Comparison of ENCODE assay signal across 8 cellular contexts in the genomic region with DNA sequence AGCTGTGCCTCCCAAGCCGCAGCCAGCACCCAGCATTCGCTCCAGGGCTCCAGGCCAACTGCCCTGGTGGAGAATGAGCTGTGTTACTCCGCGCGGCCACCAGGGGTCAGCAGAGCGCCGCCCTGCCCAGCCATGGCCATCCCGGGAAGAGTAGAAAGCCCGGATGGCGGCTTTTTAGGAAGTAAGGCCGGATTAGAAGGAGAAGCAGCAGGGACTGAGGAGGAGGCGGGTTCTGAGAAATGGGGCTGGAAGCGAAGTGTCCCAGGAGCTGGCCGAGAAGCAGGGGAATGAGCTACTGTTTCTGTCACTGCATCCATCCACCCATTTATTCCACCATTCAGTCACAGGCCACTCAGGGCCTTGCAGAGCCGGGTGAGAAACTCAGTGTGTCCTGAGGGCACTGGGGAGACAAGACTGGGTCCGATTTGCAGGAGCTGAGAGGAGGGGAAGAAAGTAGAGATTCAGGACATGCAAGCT. TPM values are rescaled to one million over a fixed set of nuclear protein-coding genes. Genes with fewer than 3 reads are reported as not detected.
DNase-seq lines count a peak whose midpoint lies in the region; ATAC-seq, FAIRE-seq and TF ChIP-seq lines count a peak whose summit lies in the region.

No MANE protein-coding gene starts in this region.

- peak overlapping the region; percentile 22 for H4K91ac ChIP-seq in H1 (replicated peaks; ENCODE audit: insufficient read length, low read length)

- no peak overlapping the region for H4K5ac ChIP-seq in H1 (ENCODE audit: insufficient read length, low read depth, low read length)

- no peaks in the 10 kb centered on the region for H3K23me2 ChIP-seq in H1 (ENCODE audit: low read depth, low read length)

- TF ChIP-seq EP300 in H1 (IDR thresholded peaks at IDR 0.05; ENCODE audit: borderline replicate concordance in 1 of 2, low read depth in 2 of 2, low read length in 2 of 2), result no peak; a peak in 1 of 3 replicates

- FAIRE-seq in H1 (lab: Jason Lieb, UNC), result peak; percentile 13

- H3K27ac ChIP-seq in C4-2B, result peak overlapping the region; percentile 41
- H3K27ac ChIP-seq in H1 (ENCODE audit: low read depth, low read length), result no peak overlapping the region

- no peak overlapping the region; a peak in 1 of 7 replicates for H3K9ac ChIP-seq in H1 (replicated peaks in 1 of 4; ENCODE audit: extremely low read depth in 1 of 4, low read depth in 3 of 4, low read length in 3 of 4)

- peak; percentile 90 for TF ChIP-seq CTCF in C4-2B (conservative IDR thresholded peaks at IDR 0.05)
- peak; percentile 92 to 98 (median 95) for TF ChIP-seq CTCF in H1 (IDR thresholded peaks at IDR 0.05; ENCODE audit: control extremely low read depth in 1 of 3, insufficient read depth in 1 of 3, low read depth in 1 of 3, low read length in 3 of 3)

- no peaks in the 10 kb centered on the region for H3K36me3 ChIP-seq in H1 (ENCODE audit: control insufficient read depth in 2 of 4, insufficient read depth in 4 of 4, low read length in 3 of 4)

- no peak overlapping the region for H4K8ac ChIP-seq in H1 (ENCODE audit: extremely low read depth, insufficient read depth, low read length)

- H3K79me2 ChIP-seq in H1 (ENCODE audit: control insufficient read depth in 1 of 2, insufficient read depth in 2 of 2, low read length in 2 of 2), result no peaks in the 10 kb centered on the region

- 0 out of 2 replicates have a peak overlapping the region, but pooled peaks have one; percentile 46 for H2BK5ac ChIP-seq in H1 (ENCODE audit: low read depth, low read length)

- DNase-seq in HCEC 1CT (peak; percentile 63), NCI-H748 treated with DMSO at 0.1 percent for 48 hours (lab: John Stamatoyannopoulos, UW) (peak; percentile 72), H1 (ENCODE audit: low read depth in 1 of 2, low spot score in 2 of 2) (peak; percentile 49 to 97), middle frontal gyrus (ENCODE audit: extremely low spot score, low spot score) (peak; percentile 57)
- peak; percentile 88 for DNase-seq in activated CD8-positive, alpha-beta memory T cell treated with anti-CD3 and anti-CD28 coated beads for 24 hours
- DNase-seq in stimulated activated CD8-positive, alpha-beta memory T cell treated with anti-CD3 and anti-CD28 coated beads, Interleukin-7, amount 100 ng/mL, for 1 hour (ENCODE audit: low read depth in 2 of 2), result peak; percentile 27 to 46

- H3K4ac ChIP-seq in H1 (replicated peaks; ENCODE audit: insufficient read length, low read depth, low read length), result no peak overlapping the region

- H3K14ac ChIP-seq in H1 (ENCODE audit: insufficient read length), result no peak overlapping the region

- peak overlapping the region; percentile 87; the same call in 1 of the 2 replicates for H2AFZ ChIP-seq in H1 (ENCODE audit: low read length)

- no peak for TF ChIP-seq POLR2A in H1 (IDR thresholded peaks at IDR 0.05; ENCODE audit: control extremely low read depth in 1 of 2, low read depth in 2 of 2, low read length in 2 of 2)

- no peak overlapping the region for H3K56ac ChIP-seq in H1 (replicated peaks; ENCODE audit: insufficient read length, low read depth, low read length)

- no peak overlapping the region for H2AK5ac ChIP-seq in H1 (ENCODE audit: low read depth, low read length)

- POLR2A ChIA-PET in H1 (lab: Charles Lee; ENCODE audit: partially characterized antibody), result interaction anchor here (0.6 to 2.4 kb wide), 12 partner anchors 11 to 1382 kb away, joined by 3 to 10 read pairs (median 3); no protein-coding TSS in a partner anchor

- no peak overlapping the region for H3K23ac ChIP-seq in H1 (ENCODE audit: insufficient read length)

- no peak overlapping the region for H2BK120ac ChIP-seq in H1 (replicated peaks; ENCODE audit: low read depth, low read length)

- 0 out of 2 replicates have a peak overlapping the region, but pooled peaks have one; percentile 32 for H2BK12ac ChIP-seq in H1 (ENCODE audit: low read depth, low read length)

- H3K18ac ChIP-seq in H1 (ENCODE audit: extremely low read depth, low read length), result no peak overlapping the region

- ATAC-seq in HG03460 (IDR thresholded peaks at IDR 0.05; ENCODE audit: unreplicated experiment), result no peak

- H4K20me1 ChIP-seq in H1 (replicated peaks in 1 of 2; ENCODE audit: control insufficient read depth in 1 of 2, insufficient read depth in 2 of 2, low read length in 2 of 2), result no peaks in the 10 kb centered on the region

- H3K9me3 ChIP-seq in H1 (ENCODE audit: insufficient read depth in 2 of 2, low read depth in 1 of 2, low read length in 1 of 2), result no peaks in the 10 kb centered on the region

- no peak overlapping the region for H2BK15ac ChIP-seq in H1 (ENCODE audit: low read length)

- no peak overlapping the region for H3K4me2 ChIP-seq in H1 (ENCODE audit: insufficient read depth in 1 of 2, low read depth in 2 of 2, low read length in 2 of 2)

- H2BK20ac ChIP-seq in H1 (ENCODE audit: low read length), result no peak overlapping the region

- no peak overlapping the region for H3K4me3 ChIP-seq in H1 (ENCODE audit: extremely low read depth in 1 of 4, insufficient read depth in 2 of 4, low read depth in 3 of 4, low read length in 4 of 4)

- peaks cover 0 to 3% (median 0%) of the 10 kb centered on the region in 4 experiments; a peak in 1 of 7 replicates for H3K4me1 ChIP-seq in H1 (replicated peaks in 1 of 4; ENCODE audit: control insufficient read depth in 3 of 4, insufficient read depth in 4 of 4, low read length in 3 of 4)

- CTCF ChIA-PET in H1 (lab: Charles Lee; ENCODE audit: partially characterized antibody), result interaction anchor here (0.6 to 5.9 kb wide), 47 partner anchors 10 to 1011 kb away, joined by 3 to 48 read pairs (median 5); a partner anchor contains a TSS

- H3K27me3 ChIP-seq in H1 (replicated peaks in 1 of 4; ENCODE audit: control insufficient read depth in 3 of 4, extremely low read depth in 1 of 4, insufficient read depth in 3 of 4, low read length in 3 of 4), result no peaks in the 10 kb centered on the region

- 18% methylated on average over 16 of the region's 16 CpGs; no CpG with 5 or more reads in 1 of the 2 experiments for WGBS in H1 (ENCODE audit: extremely low coverage in 1 of 2, insufficient coverage in 1 of 2, insufficient read length in 1 of 2, insufficient replicate concordance in 2 of 2, low coverage in 1 of 2, low lambda C conversion rate in 2 of 2, missing lambda C conversion rate in 1 of 2), 2 experiments

- peak; percentile 94 to 98 for TF ChIP-seq RAD21 in H1 (IDR thresholded peaks at IDR 0.05 in 1 of 2, conservative IDR thresholded peaks at IDR 0.05 in 1 of 2; ENCODE audit: low read depth in 2 of 2, low read length in 2 of 2)

- H3K79me1 ChIP-seq in H1 (ENCODE audit: low read depth, low read length), result no peaks in the 10 kb centered on the region

TF ChIP-seq in H1, 55 proteins besides CTCF, POLR2A, EP300 and RAD21 (continues in another document):
- TF ChIP-seq TEAD4 (IDR thresholded peaks at IDR 0.05; ENCODE audit: low read depth, low read length) (no peak), POU5F1 (IDR thresholded peaks at IDR 0.05; ENCODE audit: low read depth, low read length) (peak; percentile 46; the same call in 1 of the 2 replicates), SUZ12 (IDR thresholded peaks at IDR 0.05; ENCODE audit: low read length) (no peak), POLR2AphosphoS5 (IDR thresholded peaks at IDR 0.05; ENCODE audit: low read depth, low read length) (0 out of 2 replicates have a peak, but pooled peaks have one; percentile 1), RFX5 (IDR thresholded peaks at IDR 0.05; ENCODE audit: borderline replicate concordance, low read depth, low read length) (no peak), TAF7 (optimal IDR thresholded peaks at IDR 0.05; ENCODE audit: borderline replicate concordance, low read depth, low read length) (peak; percentile 75), SP1 (IDR thresholded peaks at IDR 0.05; ENCODE audit: low read depth, low read length) (0 out of 2 replicates have a peak, but pooled peaks have one; percentile 36), SIRT6 (IDR thresholded peaks at IDR 0.05; ENCODE audit: low read length) (no peak), EZH2 (IDR thresholded peaks at IDR 0.05; ENCODE audit: low read depth, low read length, severe bottlenecking) (no peak), EGR1 (IDR thresholded peaks at IDR 0.05; ENCODE audit: borderline replicate concordance, low read depth, low read length) (peak; percentile 43; the same call in 1 of the 2 replicates), BACH1 (IDR thresholded peaks at IDR 0.05; ENCODE audit: low read length) (no peak)
- TF ChIP-seq, protein P1, sequence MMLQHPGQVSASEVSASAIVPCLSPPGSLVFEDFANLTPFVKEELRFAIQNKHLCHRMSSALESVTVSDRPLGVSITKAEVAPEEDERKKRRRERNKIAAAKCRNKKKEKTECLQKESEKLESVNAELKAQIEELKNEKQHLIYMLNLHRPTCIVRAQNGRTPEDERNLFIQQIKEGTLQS (IDR thresholded peaks at IDR 0.05; ENCODE audit: insufficient read depth, low read depth, low read length), result 0 out of 2 replicates have a peak, but pooled peaks have one; percentile 12
- TF ChIP-seq, protein P2, sequence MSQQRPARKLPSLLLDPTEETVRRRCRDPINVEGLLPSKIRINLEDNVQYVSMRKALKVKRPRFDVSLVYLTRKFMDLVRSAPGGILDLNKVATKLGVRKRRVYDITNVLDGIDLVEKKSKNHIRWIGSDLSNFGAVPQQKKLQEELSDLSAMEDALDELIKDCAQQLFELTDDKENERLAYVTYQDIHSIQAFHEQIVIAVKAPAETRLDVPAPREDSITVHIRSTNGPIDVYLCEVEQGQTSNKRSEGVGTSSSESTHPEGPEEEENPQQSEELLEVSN (IDR thresholded peaks at IDR 0.05), result no peak

RNA-seq across cellular contexts. Expression of a gene that starts 6.6 kb away (rescaled TPM):
- total RNA-seq in H1 (2021; fragmentation: NEBNext Ultra II Directional; extraction: Animal tissue kit (Norgen Biotek cat#: 25700)), result 9.0 and 9.9 TPM in 2 replicates
- 13.9 and 26.8 TPM in 2 replicates for polyA plus RNA-seq in H1 (2011; rRNA removed)
- polyA plus RNA-seq in H1 (2011; cell fraction: cytosol; rRNA removed), result 17.3 TPM
- 27.9 TPM for polyA plus RNA-seq in H1 (2011; cell fraction: nucleus; rRNA removed)
- polyA plus RNA-seq in H1 (2012, experiment 1 of 2), result 7.4 to 12.8 TPM (median 11.3 TPM) in 4 replicates
- polyA plus RNA-seq in H1 (2012, experiment 2 of 2), result 9.8 TPM
- 6.6 TPM for polyA plus RNA-seq in H1 (2013, experiment 1 of 2)
- polyA plus RNA-seq in H1 (2013, experiment 2 of 2), result 5.8 TPM
- polyA minus RNA-seq in H1 (2011; rRNA and poly(A)+ RNA removed), result 2.4 and 4.5 TPM in 2 replicates
- 9.7 TPM for polyA minus RNA-seq in H1 (2011; cell fraction: cytosol; rRNA and poly(A)+ RNA removed)
- 9.2 TPM for polyA minus RNA-seq in H1 (2011; cell fraction: nucleus; rRNA and poly(A)+ RNA removed)

RNA-seq across cellular contexts. Expression of a gene that starts 35.3 kb away (rescaled TPM):
- total RNA-seq in H1 (2021; fragmentation: NEBNext Ultra II Directional; extraction: Animal tissue kit (Norgen Biotek cat#: 25700)), result 57.5 and 61.7 TPM in 2 replicates
- 152 and 209 TPM in 2 replicates for polyA plus RNA-seq in H1 (2011; rRNA removed)
- 87.1 TPM for polyA plus RNA-seq in H1 (2011; cell fraction: cytosol; rRNA removed)
- polyA plus RNA-seq in H1 (2011; cell fraction: nucleus; rRNA removed), result 85.1 TPM
- 19.0 to 57.5 TPM (median 50.3 TPM) in 4 replicates for polyA plus RNA-seq in H1 (2012, experiment 1 of 2)
- 55.3 TPM for polyA plus RNA-seq in H1 (2012, experiment 2 of 2)
- 61.7 TPM for polyA plus RNA-seq in H1 (2013, experiment 1 of 2)
- polyA plus RNA-seq in H1 (2013, experiment 2 of 2), result 60.3 TPM
- 2.0 and 2.2 TPM in 2 replicates for polyA minus RNA-seq in H1 (2011; rRNA and poly(A)+ RNA removed)
- polyA minus RNA-seq in H1 (2011; cell fraction: cytosol; rRNA and poly(A)+ RNA removed), result 19.2 TPM
- polyA minus RNA-seq in H1 (2011; cell fraction: nucleus; rRNA and poly(A)+ RNA removed), result 26.7 TPM

Comparison
In these comparisons a context has a peak if more than half of its experiments do, and no peak if none do; other contexts are left out.
1. DNase-seq: peak in every context shown above with its lines; median percentile 88 in activated CD8-positive, alpha-beta memory T cell treated with anti-CD3 and anti-CD28 coated beads for 24 hours; 73 in H1; 72 in NCI-H748 treated with DMSO at 0.1 percent for 48 hours; 63 in HCEC 1CT; 57 in middle frontal gyrus; 36 in stimulated activated CD8-positive, alpha-beta memory T cell treated with anti-CD3 and anti-CD28 coated beads, Interleukin-7, amount 100 ng/mL, for 1 hour.